In genomic region chr6:89412071-89413005, GRCh38 we compare ENCODE assay signal across 8 cellular contexts. TPM values are rescaled to one million over a fixed set of nuclear protein-coding genes. Genes with fewer than 3 reads are reported as not detected.
DNase-seq lines count a peak whose midpoint lies in the region; ATAC-seq and TF ChIP-seq lines count a peak whose summit lies in the region.

TSS of gene RRAGD (minus strand) at chr6:89412273. CDS start at chr6:89411993, 280 bp downstream.

- H3K27me3 ChIP-seq in adrenal gland (no peaks in the 10 kb centered on the region), right cardiac atrium (ENCODE audit: control insufficient read depth, insufficient read depth) (no peaks in the 10 kb centered on the region), rectal smooth muscle tissue (ENCODE audit: control insufficient read depth, insufficient read depth, low read length) (no peaks in the 10 kb centered on the region)

- peaks cover 18 to 20% of the 10 kb centered on the region in 2 donors for H3K4me1 ChIP-seq in adrenal gland (replicated peaks in 1 of 2)
- H3K4me1 ChIP-seq in right cardiac atrium (ENCODE audit: control insufficient read depth, insufficient read depth, low read length), result peaks cover 2% of the 10 kb centered on the region
- H3K4me1 ChIP-seq in rectal smooth muscle tissue (ENCODE audit: control insufficient read depth, insufficient read depth, low read length), result no peaks in the 10 kb centered on the region

- peak; percentile 6 for DNase-seq in EL
- peak; percentile 71 to 79 for DNase-seq in Kasumi-1 (lab: John Stamatoyannopoulos, UW)
- peak; percentile 85 for DNase-seq in SKM-1 treated with dmso at 0.1 percent for 144 hours (lab: John Stamatoyannopoulos, UW; ENCODE audit: unreplicated experiment)
- DNase-seq in adrenal gland, result peak; percentile 74 to 88 (median 83)
- DNase-seq in right cardiac atrium, result peak; percentile 68 to 90 (median 89)
- DNase-seq in inferior parietal cortex (ENCODE audit: extremely low spot score), result no peak

- peak; percentile 68 for ATAC-seq in GM21786 (IDR thresholded peaks at IDR 0.05; ENCODE audit: unreplicated experiment)
- ATAC-seq in right cardiac atrium, result peak; percentile 91

- H3K9ac ChIP-seq in rectal smooth muscle tissue (ENCODE audit: low read length), result peak within 1 kb of the TSS; percentile 40

- H3K9me3 ChIP-seq in adrenal gland (replicated peaks in 1 of 3), result no peaks in the 10 kb centered on the region
- no peaks in the 10 kb centered on the region for H3K9me3 ChIP-seq in right cardiac atrium (ENCODE audit: control insufficient read depth, low read length)

- H3K4me3 ChIP-seq in adrenal gland (peak within 1 kb of the TSS; percentile 19 to 88 (median 74)), right cardiac atrium (ENCODE audit: low read length) (peak within 1 kb of the TSS; percentile 89), rectal smooth muscle tissue (ENCODE audit: low read length) (peak within 1 kb of the TSS; percentile 86)

- intact Hi-C loops in adrenal gland (cut with DNase I), result no loop called here
- intact Hi-C loops in right cardiac atrium (cut with DNase I), result no loop called here

- peak within 1 kb of the TSS in 4 of 5 donors; percentile 52 to 86 (median 80) for H3K27ac ChIP-seq in adrenal gland
- H3K27ac ChIP-seq in right cardiac atrium (ENCODE audit: low read length), result peak within 1 kb of the TSS; percentile 77
- H3K27ac ChIP-seq in rectal smooth muscle tissue (ENCODE audit: low read depth, low read length), result peak within 1 kb of the TSS; percentile 45

- peak in 2 of 6 experiments; percentile 4 to 12 for TF ChIP-seq CTCF in adrenal gland (IDR thresholded peaks at IDR 0.05)

- peak in 1 of 2 donors; percentile 80 for TF ChIP-seq POLR2A in adrenal gland (IDR thresholded peaks at IDR 0.05)

- WGBS in adrenal gland, 4 donors, result 0 to 6% (median 1%) methylated on average over 3 to 85 of the region's 85 CpGs
- under 1% methylated on average over 85 of the region's 85 CpGs for WGBS in right cardiac atrium

- H3K36me3 ChIP-seq in adrenal gland (replicated peaks in 1 of 2) (no peaks in the 10 kb centered on the region), rectal smooth muscle tissue (ENCODE audit: control insufficient read depth, insufficient read depth, low read length) (no peaks in the 10 kb centered on the region)

RNA-seq across cellular contexts. Expression of gene RRAGD, which starts in this region (rescaled TPM):
- 10 to 100 TPM; 22.8 to 42.1 (median 37.6) TPM for total RNA-seq in adrenal gland
- polyA plus RNA-seq in adrenal gland, result 10 to 100 TPM in 1 of 3 donors, 1 to 10 TPM in 2; 4.8 to 26.2 (median 9.2) TPM
- 100 to 1,000 TPM in 3 of 4 donors, 10 to 100 TPM in 1; 92.2 to 154 (median 126) TPM for total RNA-seq in right cardiac atrium
- polyA plus RNA-seq in right cardiac atrium, result 57.2 TPM
